8 cellular contexts compared by ENCODE assay signal in the genomic region with DNA sequence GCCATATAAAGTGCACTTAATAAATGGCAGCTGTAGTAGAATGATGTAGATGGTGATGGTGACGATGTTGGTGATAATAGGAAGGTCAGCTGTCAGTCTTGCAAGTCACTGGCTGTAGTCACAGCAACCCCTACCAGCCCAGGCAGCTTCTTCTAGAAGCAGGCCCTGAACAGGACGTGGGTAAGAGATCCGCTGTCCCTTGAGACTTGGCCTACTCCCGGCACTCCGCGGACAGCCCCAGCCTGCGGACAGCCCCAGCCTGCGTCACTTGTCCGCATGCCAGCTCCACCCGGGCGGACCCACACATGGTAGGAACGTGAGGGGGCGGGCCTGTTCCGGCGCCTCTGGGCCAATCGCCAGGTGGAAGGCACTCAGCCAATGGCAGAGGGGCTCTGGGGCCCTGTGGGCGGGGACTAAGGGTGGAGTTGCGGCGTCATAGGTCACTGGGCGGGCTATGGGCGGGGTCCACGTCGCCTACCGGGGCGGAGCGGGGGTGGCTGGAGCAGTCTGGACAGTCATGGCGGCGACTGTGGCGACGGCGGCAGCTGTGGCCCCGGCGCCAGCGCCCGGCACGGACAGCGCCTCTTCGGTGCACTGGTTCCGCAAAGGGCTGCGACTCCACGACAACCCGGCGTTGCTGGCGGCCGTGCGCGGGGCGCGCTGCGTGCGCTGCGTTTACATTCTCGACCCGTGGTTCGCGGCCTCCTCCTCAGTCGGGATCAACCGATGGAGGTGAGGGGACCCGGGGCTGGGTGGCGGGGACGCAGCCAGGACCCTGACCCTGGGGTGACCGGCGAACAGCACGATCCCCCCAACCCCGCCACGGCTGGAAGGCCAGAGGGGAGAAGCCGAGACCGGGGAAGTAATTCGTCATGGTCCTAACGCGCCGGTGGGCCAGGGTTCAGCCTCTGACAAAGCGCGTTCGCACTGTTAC. TPM values are rescaled to one million over a fixed set of nuclear protein-coding genes. Genes with fewer than 3 reads are reported as not detected.
DNase-seq lines count a peak whose midpoint lies in the region; ATAC-seq and TF ChIP-seq lines count a peak whose summit lies in the region.

A gene (plus strand): TSS at position 502 of the 934 bp plus-strand sequence. CDS start 16 bp downstream, at position 518.

- H3K9ac ChIP-seq in H9 (ENCODE audit: extremely low read depth, insufficient read length, low read length), result peak within 1 kb of the TSS; percentile 64

- no peak within 1 kb of the TSS for H4K8ac ChIP-seq in H9 (replicated peaks; ENCODE audit: insufficient read length, low read depth, low read length)

- no peaks in the 10 kb centered on the region; a peak in 1 of 5 replicates for H3K9me3 Mint-ChIP-seq in H9
- H3K9me3 Mint-ChIP-seq in nephron progenitor cell, result peaks cover 13% of the 10 kb centered on the region
- no peaks in the 10 kb centered on the region for H3K9me3 Mint-ChIP-seq in stimulated activated naive CD8-positive, alpha-beta T cell treated with anti-CD3 and anti-CD28 coated beads, Interleukin-15, amount 100 ng/mL, for 72 hours

- H2BK12ac ChIP-seq in H9 (ENCODE audit: insufficient read length, low read depth, low read length), result no peak within 1 kb of the TSS

- H3K79me1 ChIP-seq in H9 (ENCODE audit: insufficient read depth, low read depth, low read length, poor library complexity, severe bottlenecking), result no peaks in the 10 kb centered on the region

- H3K18ac ChIP-seq in H9 (ENCODE audit: insufficient read length, low read depth, low read length), result peak within 1 kb of the TSS; percentile 65

- H3K4me3 ChIP-seq in MG63 (peak within 1 kb of the TSS; percentile 85), fibroblast of the aortic adventitia (ENCODE audit: low read depth, low read length) (peak within 1 kb of the TSS; percentile 90)

- peaks cover 2% of the 10 kb centered on the region; the same call in 1 of the 2 replicates for H3K4me1 ChIP-seq in H9 (ENCODE audit: insufficient read depth, low read length)

- no peak within 1 kb of the TSS for H2BK15ac ChIP-seq in H9 (ENCODE audit: low read depth, low read length)

- no peak within 1 kb of the TSS for H3T11ph ChIP-seq in H9 (ENCODE audit: low read length)

- peak within 1 kb of the TSS; percentile 68 for H3K4me2 ChIP-seq in H9 (ENCODE audit: insufficient read depth, insufficient read length, low read length)

- H3K14ac ChIP-seq in H9 (ENCODE audit: insufficient read depth, low read length), result peak within 1 kb of the TSS; percentile 74

- H3K4me3 Mint-ChIP-seq in H9, result peak within 1 kb of the TSS; percentile 77 to 88
- peak within 1 kb of the TSS; percentile 90 for H3K4me3 Mint-ChIP-seq in nephron progenitor cell
- peak within 1 kb of the TSS; percentile 81 to 85 for H3K4me3 Mint-ChIP-seq in stimulated activated naive CD8-positive, alpha-beta T cell treated with anti-CD3 and anti-CD28 coated beads, Interleukin-15, amount 100 ng/mL, for 72 hours

- H4K91ac ChIP-seq in H9 (ENCODE audit: insufficient read length, low read depth, low read length), result no peak within 1 kb of the TSS

- H3K36me3 Mint-ChIP-seq in H9 (ENCODE audit: insufficient read depth in 1 of 3, low read depth in 3 of 3), result no peaks in the 10 kb centered on the region; a peak in 1 of 7 replicates
- H3K36me3 Mint-ChIP-seq in nephron progenitor cell (ENCODE audit: low read depth), result no peaks in the 10 kb centered on the region

- H3K27me3 Mint-ChIP-seq in H9 (ENCODE audit: low read depth) (peaks cover 38% of the 10 kb centered on the region), nephron progenitor cell (ENCODE audit: low read depth, poor library complexity) (peaks cover 51% of the 10 kb centered on the region)
- no peaks in the 10 kb centered on the region for H3K27me3 Mint-ChIP-seq in stimulated activated naive CD8-positive, alpha-beta T cell treated with anti-CD3 and anti-CD28 coated beads, Interleukin-15, amount 100 ng/mL, for 72 hours

- no peak within 1 kb of the TSS for H2BK120ac ChIP-seq in H9 (ENCODE audit: low read depth, low read length, poor library complexity, severe bottlenecking)

- H3K9me3 ChIP-seq in H9 (ENCODE audit: control insufficient read depth, low read depth, low read length) (no peaks in the 10 kb centered on the region), MG63 (no peaks in the 10 kb centered on the region)

- H2AFZ ChIP-seq in H9 (ENCODE audit: low read length), result no peak within 1 kb of the TSS

- no peak within 1 kb of the TSS for H2BK5ac ChIP-seq in H9 (ENCODE audit: insufficient read length, low read length)

- peaks cover 7% of the 10 kb centered on the region; the same call in 1 of the 2 replicates for H3K27me3 ChIP-seq in H9 (ENCODE audit: insufficient read depth, low read length)
- H3K27me3 ChIP-seq in MG63, result no peaks in the 10 kb centered on the region

- no peak within 1 kb of the TSS for H4K5ac ChIP-seq in H9 (ENCODE audit: insufficient read length, low read depth, low read length)

- WGBS in H9 (ENCODE audit: extremely low coverage, insufficient read length, low lambda C conversion rate), result no CpG with 5 or more reads among the region's 75 CpGs

- no peak within 1 kb of the TSS for H2AK5ac ChIP-seq in H9 (ENCODE audit: insufficient read length, low read length)

- H3K27ac Mint-ChIP-seq in H9, result no peak within 1 kb of the TSS
- no peak within 1 kb of the TSS for H3K27ac Mint-ChIP-seq in nephron progenitor cell
- peak within 1 kb of the TSS; percentile 89 to 94 for H3K27ac Mint-ChIP-seq in stimulated activated naive CD8-positive, alpha-beta T cell treated with anti-CD3 and anti-CD28 coated beads, Interleukin-15, amount 100 ng/mL, for 72 hours

- H2BK20ac ChIP-seq in H9 (ENCODE audit: low read depth, low read length, poor library complexity, severe bottlenecking), result no peak within 1 kb of the TSS

- no peaks in the 10 kb centered on the region for H4K20me1 ChIP-seq in H9 (ENCODE audit: control insufficient read depth, insufficient read depth, insufficient read length)

- TF ChIP-seq CTCF in H9 (conservative IDR thresholded peaks at IDR 0.05) (no peak), fibroblast of the aortic adventitia (IDR thresholded peaks at IDR 0.05; ENCODE audit: insufficient read depth, low read length) (no peak), nephron progenitor cell (IDR thresholded peaks at IDR 0.05) (no peak)

- H3K36me3 ChIP-seq in MG63, result no peaks in the 10 kb centered on the region

- H3K56ac ChIP-seq in H9 (ENCODE audit: insufficient read length, low read depth, low read length), result no peak within 1 kb of the TSS

- H3K23me2 ChIP-seq in H9 (ENCODE audit: insufficient read length, low read depth, low read length, poor library complexity, severe bottlenecking), result peaks cover 6% of the 10 kb centered on the region

- no peaks in the 10 kb centered on the region for H3K79me2 ChIP-seq in H9 (ENCODE audit: insufficient read depth, low read length)

- ATAC-seq in stimulated activated naive CD8-positive, alpha-beta T cell treated with anti-CD3 and anti-CD28 coated beads, Interleukin-15, amount 100 ng/mL, for 72 hours, result peak; percentile 92

- H3K4me1 Mint-ChIP-seq in H9 (peaks cover 21 to 29% of the 10 kb centered on the region in 2 experiments), nephron progenitor cell (peaks cover 19% of the 10 kb centered on the region)
- peaks cover 63% of the 10 kb centered on the region for H3K4me1 Mint-ChIP-seq in stimulated activated naive CD8-positive, alpha-beta T cell treated with anti-CD3 and anti-CD28 coated beads, Interleukin-15, amount 100 ng/mL, for 72 hours

- no peak within 1 kb of the TSS for H3K4ac ChIP-seq in H9 (ENCODE audit: low read depth, low read length)

- peak; percentile 97 for DNase-seq in ELR (ENCODE audit: low read depth)
- DNase-seq in H9, result peak; percentile 99
- DNase-seq in MG63, result peak; percentile 94
- peak; percentile 91 for DNase-seq in SHP77 treated with DMSO at 0.1 percent for 48 hours (lab: John Stamatoyannopoulos, UW)
- peak; percentile 100 for DNase-seq in activated effector memory CD4-positive, alpha-beta T cell treated with anti-CD3 and anti-CD28 coated beads, Interleukin-2, amount 50 U/mL, for 16 hours
- peak; percentile 98 for DNase-seq in fibroblast of the aortic adventitia (ENCODE audit: low read depth)
- DNase-seq in nephron progenitor cell, result peak; percentile 100
- DNase-seq in stimulated activated naive CD8-positive, alpha-beta T cell treated with anti-CD3 and anti-CD28 coated beads, Interleukin-15, amount 100 ng/mL, for 72 hours, result peak; percentile 97 to 99

- no peak within 1 kb of the TSS for H3K27ac ChIP-seq in H9 (ENCODE audit: insufficient read length, low read depth, low read length)

- no peak within 1 kb of the TSS for H3K23ac ChIP-seq in H9 (ENCODE audit: insufficient read length, low read depth, low read length)

RNA-seq across cellular contexts. Expression of the gene that starts here (rescaled TPM):
- total RNA-seq in H9 (2021) (14.4 and 14.5 TPM in 2 replicates), fibroblast of the aortic adventitia (ENCODE audit: low replicate concordance) (12.6 and 19.6 TPM in 2 replicates)
- total RNA-seq in MG63 (2014; rRNA removed; shearing (Covaris generic); ENCODE audit: low replicate concordance), result 6.5 and 13.0 TPM in 2 replicates

Comparison
In these comparisons a context has a peak if more than half of its experiments do, and no peak if none do; other contexts are left out.
1. H3K27ac Mint-ChIP-seq: peak in stimulated activated naive CD8-positive, alpha-beta T cell treated with anti-CD3 and anti-CD28 coated beads, Interleukin-15, amount 100 ng/mL, for 72 hours (2 of 2); none in H9 (0 of 3) and nephron progenitor cell (single experiment).
2. Peak in every context shown above with its lines, with median percentiles within 50 percentile points of each other: DNase-seq and H3K4me3 Mint-ChIP-seq.